In genomic region chr10:128043259-128044045, GRCh38 we compare ENCODE assay signal across 31 cellular contexts.
DNase-seq lines count a peak whose midpoint lies in the region; ATAC-seq, FAIRE-seq and TF ChIP-seq lines count a peak whose summit lies in the region.
"Had no signal": no experiment of that assay in that cellular context is flagged by ENCODE, and none has a peak within 500 bp of the region (broad histone marks: within the 10 kb centered on the region; RNA-seq: fewer than 3 reads in every experiment).

No MANE protein-coding gene starts in this region.

- H3K27me3 ChIP-seq in WERI-Rb-1 (ENCODE audit: insufficient read depth, low read depth, severe bottlenecking): no peaks in the 10 kb centered on the region
- H3K27me3 ChIP-seq in PC-3 (ENCODE audit: low read length): no peaks in the 10 kb centered on the region
- H3K27me3 ChIP-seq: BE2C, dorsolateral prefrontal cortex, Peyer's patch, SJCRH30, transverse colon had no signal

- peak overlapping the region; percentile 49 to 98 for H3K27ac Mint-ChIP-seq in natural killer cell treated with Interleukin-12 subunit alpha and Interleukin-12 subunit beta and Interleukin-15 and Interleukin-18, amount 100 ng/mL, for 72 hours
- peak overlapping the region in 1 of 2 donors; percentile 38 for H3K27ac Mint-ChIP-seq in natural killer cell
- H3K27ac Mint-ChIP-seq: activated CD8-positive, alpha-beta T cell treated with anti-CD3 and anti-CD28 coated beads for 36 hours; activated T-helper 2 cell treated with anti-CD3 and anti-CD28 coated beads, Interferon-gamma antibody, Interleukin-2, Interleukin-4, amounts not matched to agents 10 μg/mL and 5 μg/mL and 100 μg/mL, durations not matched to agents 14 hours and 24 hours and 36 hours had no signal

- H3K4me3 Mint-ChIP-seq in natural killer cell treated with Interleukin-12 subunit alpha and Interleukin-12 subunit beta and Interleukin-15 and Interleukin-18, amount 100 ng/mL, for 72 hours: no peak overlapping the region
- no peak overlapping the region for H3K4me3 Mint-ChIP-seq in natural killer cell
- H3K4me3 Mint-ChIP-seq: activated CD8-positive, alpha-beta T cell treated with anti-CD3 and anti-CD28 coated beads for 36 hours; T-cell had no signal

- no peaks in the 10 kb centered on the region for H3K9me3 Mint-ChIP-seq in natural killer cell treated with Interleukin-12 subunit alpha and Interleukin-12 subunit beta and Interleukin-15 and Interleukin-18, amount 100 ng/mL, for 72 hours
- no peaks in the 10 kb centered on the region for H3K9me3 Mint-ChIP-seq in natural killer cell
- H3K9me3 Mint-ChIP-seq: activated CD8-positive, alpha-beta T cell treated with anti-CD3 and anti-CD28 coated beads for 36 hours; activated T-helper 2 cell treated with anti-CD3 and anti-CD28 coated beads, Interferon-gamma antibody, Interleukin-2, Interleukin-4, amounts not matched to agents 10 μg/mL and 5 μg/mL and 100 μg/mL, durations not matched to agents 14 hours and 24 hours and 36 hours; T-cell had no signal

- H3K27me3 Mint-ChIP-seq in natural killer cell treated with Interleukin-12 subunit alpha and Interleukin-12 subunit beta and Interleukin-15 and Interleukin-18, amount 100 ng/mL, for 72 hours: no peaks in the 10 kb centered on the region
- H3K27me3 Mint-ChIP-seq in natural killer cell (ENCODE audit: low read depth in 2 of 2): no peaks in the 10 kb centered on the region
- H3K27me3 Mint-ChIP-seq: activated CD8-positive, alpha-beta T cell treated with anti-CD3 and anti-CD28 coated beads for 36 hours; T-cell had no signal

- peak; percentile 6 for DNase-seq in natural killer cell treated with Interleukin-12 subunit alpha and Interleukin-12 subunit beta and Interleukin-15 and Interleukin-18, amount 100 ng/mL, for 72 hours (ENCODE audit: low spot score)
- no peak for DNase-seq in natural killer cell
- DNase-seq in WERI-Rb-1: peak; percentile 86
- peak; percentile 37 for DNase-seq in kidney
- no peak for DNase-seq in NCI-H2196 (lab: John Stamatoyannopoulos, UW; ENCODE audit: unreplicated experiment)
- no peak for DNase-seq in NCI-H510A (lab: John Stamatoyannopoulos, UW)
- DNase-seq in PC-3: no peak
- DNase-seq: ACHN; activated CD4-positive, alpha-beta T cell treated with anti-CD3 and anti-CD28 coated beads for 1 hour; activated CD8-positive, alpha-beta T cell treated with anti-CD3 and anti-CD28 coated beads for 36 hours; BE2C; Caco-2; central memory CD4-positive, alpha-beta T cell; DMS79; hypothalamus; KG1; left ventricle myocardium inferior; NCI-H1436 treated with DMSO at 0.1 percent for 48 hours; NK-92 treated with Interleukin-12 subunit alpha and Interleukin-12 subunit beta, amount 100 ng/mL, for 24 hours; Peyer's patch; SJCRH30; small intestine; stimulated activated CD4-positive, alpha-beta T cell treated with anti-CD3 and anti-CD28 coated beads, Interleukin-1b, Interleukin-23, amount 100 ng/mL, for 48 hours; stimulated activated CD8-positive, alpha-beta memory T cell treated with anti-CD3 and anti-CD28 coated beads, Interleukin-4, amount 100 ng/mL, for 48 hours; T-cell; transverse colon had no signal

- no peaks in the 10 kb centered on the region for H3K9me2 ChIP-seq in PC-3 (replicated peaks; ENCODE audit: low read length)

- no peak for TF ChIP-seq CTCF in natural killer cell (IDR thresholded peaks at IDR 0.05)
- no peak for TF ChIP-seq CTCF in WERI-Rb-1 (IDR thresholded peaks at IDR 0.05; ENCODE audit: low read depth, low read length)
- TF ChIP-seq CTCF in kidney (IDR thresholded peaks at IDR 0.05; ENCODE audit: borderline replicate concordance, extremely low read depth, insufficient read depth): no peak
- TF ChIP-seq CTCF in PC-3 (conservative IDR thresholded peaks at IDR 0.05; ENCODE audit: low read depth, low read length): no peak

- H3K4me1 ChIP-seq in kidney (ENCODE audit: control insufficient read depth in 1 of 2, insufficient read depth in 1 of 2, low read depth in 1 of 2, low read length in 2 of 2) (peaks cover 5 to 7% of the 10 kb centered on the region in 2 donors), PC-3 (ENCODE audit: insufficient read depth, low read length) (peaks cover 17% of the 10 kb centered on the region)
- H3K4me1 ChIP-seq: BE2C, Caco-2, SJCRH30 had no signal

- no peak overlapping the region for H3K4me2 ChIP-seq in PC-3 (ENCODE audit: low read length)

- H4K20me1 ChIP-seq in PC-3 (ENCODE audit: low read length): no peaks in the 10 kb centered on the region

- no peak overlapping the region for H2AFZ ChIP-seq in PC-3 (ENCODE audit: low read length)

- H3F3A ChIP-seq in PC-3 (ENCODE audit: low read length, unreplicated experiment): no peaks in the 10 kb centered on the region

- ATAC-seq in natural killer cell treated with Interleukin-12 subunit alpha and Interleukin-12 subunit beta and Interleukin-15 and Interleukin-18, amount 100 ng/mL, for 72 hours: no peak
- ATAC-seq in natural killer cell (no peak), PC-3 (no peak)
- ATAC-seq: activated CD8-positive, alpha-beta T cell treated with anti-CD3 and anti-CD28 coated beads for 36 hours; HCT116; T-cell had no signal

- no peaks in the 10 kb centered on the region for H3K79me2 ChIP-seq in PC-3 (ENCODE audit: low read length)

- H3K4me1 Mint-ChIP-seq in natural killer cell treated with Interleukin-12 subunit alpha and Interleukin-12 subunit beta and Interleukin-15 and Interleukin-18, amount 100 ng/mL, for 72 hours (ENCODE audit: low read depth in 2 of 2): peaks cover 45% of the 10 kb centered on the region in 2 donors
- peaks cover 30 to 49% of the 10 kb centered on the region in 2 donors for H3K4me1 Mint-ChIP-seq in natural killer cell

- H3K27ac ChIP-seq in WERI-Rb-1 (no peak overlapping the region), kidney (ENCODE audit: low read depth in 2 of 2, low read length in 2 of 2) (no peak overlapping the region), PC-3 (ENCODE audit: low read length) (no peak overlapping the region)
- H3K27ac ChIP-seq: left ventricle myocardium inferior, Peyer's patch, SJCRH30, transverse colon had no signal

- no TSS peak for BruUV-seq in PC-3 (replicated peaks; lab: Mats Ljungman, UMichigan)

- H3K4me3 ChIP-seq in WERI-Rb-1 (ENCODE audit: low read depth, low read length) (no peak overlapping the region), kidney (ENCODE audit: low read length in 2 of 2) (no peak overlapping the region), PC-3 (ENCODE audit: low read length) (no peak overlapping the region)
- H3K4me3 ChIP-seq: dorsolateral prefrontal cortex, left ventricle myocardium inferior, Peyer's patch, SJCRH30, transverse colon had no signal

- intact Hi-C loops in natural killer cell (cut with micrococcal nuclease): no loop called here
- intact Hi-C loops in kidney (cut with DNase I): no loop called here
- intact Hi-C loops in PC-3 (cut with micrococcal nuclease): no loop called here

- H3K9ac ChIP-seq in kidney (ENCODE audit: low read length in 2 of 2): no peak overlapping the region
- H3K9ac ChIP-seq in PC-3 (ENCODE audit: low read length): no peak overlapping the region

- FAIRE-seq in kidney (lab: Jason Lieb, UNC): no peak
- FAIRE-seq: HTR-8/SVneo, islet of Langerhans, small intestine had no signal

- H3K9me3 ChIP-seq in WERI-Rb-1 (ENCODE audit: severe bottlenecking) (no peaks in the 10 kb centered on the region), kidney (ENCODE audit: control insufficient read depth in 1 of 2, low read length in 2 of 2) (no peaks in the 10 kb centered on the region), PC-3 (ENCODE audit: low read length) (no peaks in the 10 kb centered on the region)
- H3K9me3 ChIP-seq: BE2C, Caco-2, left ventricle myocardium inferior, Peyer's patch, SJCRH30, transverse colon had no signal

- CTCF ChIA-PET in PC-3 (lab: Charles Lee): interaction anchor here (1.1 kb wide), 1 partner anchor 26 kb away, joined by 3 read pairs; no protein-coding TSS in a partner anchor

- POLR2A ChIA-PET in PC-3 (lab: Charles Lee; ENCODE audit: unreplicated experiment): interaction anchor here (0.7 kb wide), 1 partner anchor 33 kb away, joined by 6 read pairs; no protein-coding TSS in a partner anchor

- no peaks in the 10 kb centered on the region for H3K36me3 ChIP-seq in WERI-Rb-1
- H3K36me3 ChIP-seq in kidney (ENCODE audit: control insufficient read depth in 1 of 2, insufficient read depth in 2 of 2, low read length in 2 of 2): no peaks in the 10 kb centered on the region
- no peaks in the 10 kb centered on the region for H3K36me3 ChIP-seq in PC-3 (ENCODE audit: low read depth, low read length)
- H3K36me3 ChIP-seq: BE2C, left ventricle myocardium inferior, Peyer's patch, SJCRH30, transverse colon had no signal

- no peaks in the 10 kb centered on the region for H3K36me3 Mint-ChIP-seq in natural killer cell treated with Interleukin-12 subunit alpha and Interleukin-12 subunit beta and Interleukin-15 and Interleukin-18, amount 100 ng/mL, for 72 hours
- no peaks in the 10 kb centered on the region for H3K36me3 Mint-ChIP-seq in natural killer cell
- H3K36me3 Mint-ChIP-seq: T-cell had no signal

Comparison
In these comparisons a context has a peak if more than half of its experiments do, and no peak if none do; other contexts are left out.
1. DNase-seq: peak in natural killer cell treated with Interleukin-12 subunit alpha and Interleukin-12 subunit beta and Interleukin-15 and Interleukin-18, amount 100 ng/mL, for 72 hours (single experiment), WERI-Rb-1 (single experiment) and kidney (single experiment); none in natural killer cell (single experiment), NCI-H2196 (single experiment), NCI-H510A (single experiment) and PC-3 (single experiment).